In genomic region chr9:126472931-126473330, GRCh38 we compare ENCODE assay signal across 30 cellular contexts.
DNase-seq lines count a peak whose midpoint lies in the region; ATAC-seq, FAIRE-seq and TF ChIP-seq lines count a peak whose summit lies in the region.
"Had no signal": no experiment of that assay in that cellular context is flagged by ENCODE, and none has a peak within 500 bp of the region (broad histone marks: within the 10 kb centered on the region; RNA-seq: fewer than 3 reads in every experiment).

No MANE protein-coding gene starts in this region.

- H3K79me2 ChIP-seq in HepG2 (ENCODE audit: insufficient read depth, low read length): no peaks in the 10 kb centered on the region

- intact Hi-C loops in natural killer cell (cut with micrococcal nuclease) (loop anchor here (5.0 kb wide), 1 partner anchor 164 kb away; no protein-coding TSS in a partner anchor), HepG2 (cut with micrococcal nuclease; ENCODE audit: unreplicated experiment) (no loop called here), left ventricle myocardium superior (cut with micrococcal nuclease) (no loop called here)

- H3K36me3 Mint-ChIP-seq in natural killer cell (no peaks in the 10 kb centered on the region), T-helper 17 cell (ENCODE audit: low read depth) (peaks cover 8% of the 10 kb centered on the region)
- H3K36me3 Mint-ChIP-seq in natural killer cell treated with Interleukin-12 subunit alpha and Interleukin-12 subunit beta and Interleukin-15 and Interleukin-18, amount 100 ng/mL, for 72 hours: peaks cover 5% of the 10 kb centered on the region

- TF ChIP-seq RAD21 in HepG2 (CRISPR knock-in tag; IDR thresholded peaks at IDR 0.05): no peak

- no peaks in the 10 kb centered on the region for H4K20me1 ChIP-seq in HepG2 (ENCODE audit: insufficient read depth, low read length)

- TF ChIP-seq EP300 in HepG2 (IDR thresholded peaks at IDR 0.05; ENCODE audit: low read depth in 2 of 2, low read length in 2 of 2) (no peak), HepG2 (CRISPR knock-in tag; IDR thresholded peaks at IDR 0.05; ENCODE audit: borderline replicate concordance) (no peak)

- no peaks in the 10 kb centered on the region for H3K27me3 ChIP-seq in layer of hippocampus (ENCODE audit: control insufficient read depth, insufficient read depth, low read length)
- H3K27me3 ChIP-seq in HepG2 (ENCODE audit: control insufficient read depth in 1 of 2, insufficient read depth in 2 of 2, low read length in 2 of 2): no peaks in the 10 kb centered on the region
- H3K27me3 ChIP-seq: foreskin keratinocyte, heart right ventricle, pancreas had no signal

- DNase-seq in natural killer cell (no peak), T-helper 17 cell (no peak), HepG2 (ENCODE audit: low spot score) (no peak), RCC 7860 (ENCODE audit: low spot score) (no peak), EL (no peak), left ventricle myocardium superior (no peak)
- DNase-seq in natural killer cell treated with Interleukin-12 subunit alpha and Interleukin-12 subunit beta and Interleukin-15 and Interleukin-18, amount 100 ng/mL, for 72 hours (ENCODE audit: low spot score): no peak
- DNase-seq: activated CD4-positive, alpha-beta T cell treated with anti-CD3 and anti-CD28 coated beads for 48 hours; DMS53; effector CD8-positive, alpha-beta T cell; foreskin keratinocyte; heart right ventricle; KBM-7; left colon; NCI-H1694 treated with DMSO at 0.1 percent for 48 hours; NCI-H2171 treated with DMSO at 0.1 percent for 48 hours; NCI-H524 treated with DMSO at 0.1 percent for 48 hours; pancreas; RPMI8226; stimulated activated CD4-positive, alpha-beta T cell treated with anti-CD3 and anti-CD28 coated beads, Interleukin-4, amount 100 ng/mL, for 1 hour; stimulated activated naive B cell treated with anti-CD40 and anti-IgM and Interleukin-4, amounts not matched to agents 10 μg/mL and 1 μg/mL and 100 μg/mL, for 72 hours had no signal

- FAIRE-seq in HepG2 (lab: Jason Lieb, UNC) (no peak), RCC 7860 (lab: Jason Lieb, UNC) (no peak)
- FAIRE-seq: pancreas had no signal

- H3K4me1 Mint-ChIP-seq in natural killer cell (peaks cover 63 to 66% of the 10 kb centered on the region in 2 donors), T-helper 17 cell (peaks cover 73% of the 10 kb centered on the region)
- H3K4me1 Mint-ChIP-seq in natural killer cell treated with Interleukin-12 subunit alpha and Interleukin-12 subunit beta and Interleukin-15 and Interleukin-18, amount 100 ng/mL, for 72 hours (ENCODE audit: low read depth in 2 of 2): peaks cover 60 to 65% of the 10 kb centered on the region in 2 donors

- in situ Hi-C loops in HepG2 (cut with HindIII; ENCODE audit: extremely low pct_ligation_motif_present, low pct_unique_long_range_greater_than_20kb): no loop called here

- peaks cover 10 to 40% of the 10 kb centered on the region in 2 experiments; a peak in 3 of 5 replicates for H3K36me3 ChIP-seq in HepG2 (replicated peaks in 1 of 2; ENCODE audit: control insufficient read depth in 1 of 2, insufficient read depth in 2 of 2, low read length in 2 of 2)
- H3K36me3 ChIP-seq: pancreas, thoracic aorta had no signal

- H3K4me1 ChIP-seq in HepG2 (ENCODE audit: insufficient read depth, low read length): no peaks in the 10 kb centered on the region
- H3K4me1 ChIP-seq: foreskin keratinocyte, pancreas had no signal

- POLR2A ChIA-PET in HepG2 (lab: Yijun Ruan, JAX): no interaction called here

- no peaks in the 10 kb centered on the region for H3K9me3 Mint-ChIP-seq in natural killer cell
- no peaks in the 10 kb centered on the region for H3K9me3 Mint-ChIP-seq in natural killer cell treated with Interleukin-12 subunit alpha and Interleukin-12 subunit beta and Interleukin-15 and Interleukin-18, amount 100 ng/mL, for 72 hours
- H3K9me3 Mint-ChIP-seq: activated T-helper 17 cell treated with anti-CD3 and anti-CD28 coated beads, Interleukin-2, amount 50 U/mL, for 72 hours; GM23338; T-helper 2 cell treated with Interferon-gamma antibody and Interleukin-4, amounts not matched to agents 5 μg/mL and 100 μg/mL, for 36 hours had no signal

- H3K9me3 ChIP-seq in T-helper 17 cell (ENCODE audit: control insufficient read depth, low read length, poor library complexity, severe bottlenecking) (no peaks in the 10 kb centered on the region), HepG2 (ENCODE audit: low read length) (no peaks in the 10 kb centered on the region)
- H3K9me3 ChIP-seq: heart right ventricle, pancreas, thoracic aorta had no signal

- no peak overlapping the region for H3K4me2 ChIP-seq in HepG2 (ENCODE audit: low read depth, low read length)
- H3K4me2 ChIP-seq: GM23338 had no signal

- CTCF ChIA-PET in HepG2 (lab: Yijun Ruan, JAX; ENCODE audit: low intra/inter-chr PET ratio, low total read pairs): no interaction called here

- WGBS in HepG2 (ENCODE audit: low lambda C conversion rate): 97% methylated on average over 3 of the region's 3 CpGs

- no peak for TF ChIP-seq CTCF in natural killer cell (IDR thresholded peaks at IDR 0.05)
- no peak for TF ChIP-seq CTCF in HepG2 (CRISPR knock-in tag; IDR thresholded peaks at IDR 0.05)

- H3K9ac ChIP-seq in HepG2 (ENCODE audit: insufficient read depth, low read depth, low read length): no peak overlapping the region

- ATAC-seq in natural killer cell (peak in 1 of 3 donors; percentile 25), T-helper 17 cell (no peak), HepG2 (no peak), left ventricle myocardium superior (no peak)
- ATAC-seq in natural killer cell treated with Interleukin-12 subunit alpha and Interleukin-12 subunit beta and Interleukin-15 and Interleukin-18, amount 100 ng/mL, for 72 hours: no peak
- ATAC-seq: activated naive CD4-positive, alpha-beta T cell treated with anti-CD3 and anti-CD28 coated beads, Interleukin-2, amount 50 U/mL, for 72 hours; activated T-helper 17 cell treated with anti-CD3 and anti-CD28 coated beads, Interleukin-2, amount 50 U/mL, for 72 hours; foreskin keratinocyte; GM23338; heart right ventricle; left colon; pancreas; stimulated activated naive B cell treated with anti-CD40 and anti-IgM and Interleukin-4, amounts not matched to agents 10 μg/mL and 1 μg/mL and 100 μg/mL, for 72 hours had no signal

- H3K27me3 Mint-ChIP-seq in natural killer cell (ENCODE audit: low read depth in 2 of 2) (peaks cover 0 to 12% of the 10 kb centered on the region in 2 donors), T-helper 17 cell (no peaks in the 10 kb centered on the region)
- peaks cover 0 to 10% of the 10 kb centered on the region in 2 donors for H3K27me3 Mint-ChIP-seq in natural killer cell treated with Interleukin-12 subunit alpha and Interleukin-12 subunit beta and Interleukin-15 and Interleukin-18, amount 100 ng/mL, for 72 hours
- H3K27me3 Mint-ChIP-seq: activated T-helper 17 cell treated with anti-CD3 and anti-CD28 coated beads, Interleukin-2, amount 50 U/mL, for 72 hours had no signal

- TF ChIP-seq POLR2A in HepG2 (IDR thresholded peaks at IDR 0.05; ENCODE audit: insufficient read depth in 1 of 2, low read depth in 2 of 2, low read length in 2 of 2): no peak

- H3K4me3 Mint-ChIP-seq in natural killer cell (peak overlapping the region; percentile 49), T-helper 17 cell (peak overlapping the region; percentile 41)
- H3K4me3 Mint-ChIP-seq in natural killer cell treated with Interleukin-12 subunit alpha and Interleukin-12 subunit beta and Interleukin-15 and Interleukin-18, amount 100 ng/mL, for 72 hours: no peak overlapping the region
- H3K4me3 Mint-ChIP-seq: GM23338; memory B cell; stimulated activated naive B cell treated with anti-CD40 and anti-IgM and Interleukin-4, amounts not matched to agents 10 μg/mL and 1 μg/mL and 100 μg/mL, for 72 hours; T-helper 2 cell treated with Interferon-gamma antibody and Interleukin-4, amounts not matched to agents 5 μg/mL and 100 μg/mL, for 36 hours had no signal

- BruUV-seq in HepG2 (replicated peaks; lab: Mats Ljungman, UMichigan): no TSS peak

- no peak overlapping the region for H3K4me3 ChIP-seq in HepG2 (replicated peaks in 1 of 3; ENCODE audit: insufficient read depth in 1 of 3, low read depth in 2 of 3, low read length in 3 of 3)
- H3K4me3 ChIP-seq: GM23338, heart right ventricle, pancreas, SK-N-MC, thoracic aorta had no signal

- no peak overlapping the region for H2AFZ ChIP-seq in HepG2 (ENCODE audit: low read length)
- H2AFZ ChIP-seq: GM23338 had no signal

- H3K27ac Mint-ChIP-seq in natural killer cell (peak overlapping the region; percentile 93 to 94), T-helper 17 cell (peak overlapping the region; percentile 99)
- H3K27ac Mint-ChIP-seq in natural killer cell treated with Interleukin-12 subunit alpha and Interleukin-12 subunit beta and Interleukin-15 and Interleukin-18, amount 100 ng/mL, for 72 hours: no peak overlapping the region
- H3K27ac Mint-ChIP-seq: activated naive CD4-positive, alpha-beta T cell treated with anti-CD3 and anti-CD28 coated beads, Interleukin-2, amount 50 U/mL, for 72 hours; activated T-helper 17 cell treated with anti-CD3 and anti-CD28 coated beads, Interleukin-2, amount 50 U/mL, for 72 hours; GM23338; memory B cell; stimulated activated naive B cell treated with anti-CD40 and anti-IgM and Interleukin-4, amounts not matched to agents 10 μg/mL and 1 μg/mL and 100 μg/mL, for 72 hours; T-helper 2 cell treated with Interferon-gamma antibody and Interleukin-4, amounts not matched to agents 5 μg/mL and 100 μg/mL, for 36 hours had no signal

- H3K27ac ChIP-seq in layer of hippocampus (ENCODE audit: low read depth, low read length): peak overlapping the region; percentile 80
- no peak overlapping the region for H3K27ac ChIP-seq in HepG2 (ENCODE audit: extremely low read length, insufficient read depth, low read length)
- H3K27ac ChIP-seq: C4-2B, foreskin keratinocyte, pancreas, SK-N-MC, thoracic aorta had no signal

TF ChIP-seq in HepG2, 621 proteins besides CTCF, POLR2A, EP300 and RAD21 (continues in another document):
- no peak for TF ChIP-seq ZNF260 (CRISPR knock-in tag; IDR thresholded peaks at IDR 0.05; ENCODE audit: borderline replicate concordance, low read depth)

Comparison
In these comparisons a context has a peak if more than half of its experiments do, and no peak if none do; other contexts are left out.
1. H3K27ac Mint-ChIP-seq: peak in natural killer cell (2 of 2) and T-helper 17 cell (single experiment); none in natural killer cell treated with Interleukin-12 subunit alpha and Interleukin-12 subunit beta and Interleukin-15 and Interleukin-18, amount 100 ng/mL, for 72 hours (0 of 2).